ENCODE assay signal across 22 cellular contexts in genomic region chr1:169200319-169200718, GRCh38.
DNase-seq lines count a peak whose midpoint lies in the region; ATAC-seq, FAIRE-seq and TF ChIP-seq lines count a peak whose summit lies in the region.
"Had no signal": no experiment of that assay in that cellular context is flagged by ENCODE, and none has a peak within 500 bp of the region (broad histone marks: within the 10 kb centered on the region; RNA-seq: fewer than 3 reads in every experiment).

No MANE protein-coding gene starts in this region.

- dilution Hi-C loops in IMR-90 (cut with HindIII; ENCODE audit: low sequenced_read_pairs, unreplicated experiment), result no loop called here
- dilution Hi-C loops in keratinocyte (cut with MboI; ENCODE audit: extremely low pct_ligation_motif_present, low sequenced_read_pairs), result no loop called here

- H2AFZ ChIP-seq in IMR-90 (replicated peaks; ENCODE audit: low read length, poor library complexity) (no peak overlapping the region), keratinocyte (ENCODE audit: control insufficient read depth, low read length) (no peak overlapping the region)

- peak overlapping the region; percentile 31; the same call in 1 of the 3 replicates for H2BK15ac ChIP-seq in IMR-90 (ENCODE audit: low read depth, low read length)

- DNase-seq in IMR-90, result no peak
- DNase-seq in glutamatergic neuron, result no peak
- no peak for DNase-seq in keratinocyte (ENCODE audit: low read depth, low spot score)
- no peak for DNase-seq in SHP77 (lab: John Stamatoyannopoulos, UW)
- DNase-seq in G401 (ENCODE audit: low spot score), result no peak
- DNase-seq in left lung, result no peak
- DNase-seq: ACHN; BE2C; C1 segment of cervical spinal cord; CD4-positive, CD25-positive, alpha-beta regulatory T cell; CD8-positive, alpha-beta memory T cell; COR-L47; DMS 273 treated with DMSO at 0.1 percent for 48 hours; DMS53; DND-41; EL; GOT3; H7 had no signal

- TF ChIP-seq RAD21 in IMR-90 (IDR thresholded peaks at IDR 0.05; ENCODE audit: low read length), result no peak

- H3K9me1 ChIP-seq in IMR-90 (ENCODE audit: insufficient read depth, low read length) (peaks cover 6% of the 10 kb centered on the region; the same call in 1 of the 2 replicates), keratinocyte (ENCODE audit: control insufficient read depth, extremely low read depth, insufficient read depth, low read length) (no peaks in the 10 kb centered on the region)

- H3K36me3 Mint-ChIP-seq in glutamatergic neuron (ENCODE audit: unreplicated experiment), result no peaks in the 10 kb centered on the region

- H3K36me3 ChIP-seq in IMR-90 (ENCODE audit: control insufficient read depth, insufficient read depth, low read length) (no peaks in the 10 kb centered on the region), keratinocyte (ENCODE audit: control insufficient read depth in 2 of 2, extremely low read depth in 1 of 2, insufficient read depth in 2 of 2, low read length in 2 of 2) (no peaks in the 10 kb centered on the region), left lung (no peaks in the 10 kb centered on the region)
- H3K36me3 ChIP-seq: BE2C had no signal

- 0 out of 4 replicates have a peak, but pooled peaks cover 0 to 6% of the 10 kb centered on the region in 2 experiments for H3K79me1 ChIP-seq in IMR-90 (ENCODE audit: low read depth in 1 of 2, low read length in 2 of 2)

- TF ChIP-seq POLR2A in IMR-90 (IDR thresholded peaks at IDR 0.05; ENCODE audit: low read depth, low read length), result no peak

- H2BK5ac ChIP-seq in IMR-90 (ENCODE audit: low read depth, low read length, poor library complexity, severe bottlenecking), result peak overlapping the region; percentile 58

- H3K4ac ChIP-seq in IMR-90 (ENCODE audit: low read depth, low read length), result 0 out of 2 replicates have a peak overlapping the region, but pooled peaks have one; percentile 6

- no peak for TF ChIP-seq CTCF in IMR-90 (conservative IDR thresholded peaks at IDR 0.05; ENCODE audit: low read depth, low read length)
- no peak for TF ChIP-seq CTCF in glutamatergic neuron (IDR thresholded peaks at IDR 0.05; ENCODE audit: partially characterized antibody, unreplicated experiment)
- no peak for TF ChIP-seq CTCF in keratinocyte (optimal IDR thresholded peaks at IDR 0.05 in 1 of 3, IDR thresholded peaks at IDR 0.05 in 1 of 3, conservative IDR thresholded peaks at IDR 0.05 in 1 of 3; ENCODE audit: extremely low read depth in 1 of 3, insufficient read depth in 2 of 3, low read length in 3 of 3)
- TF ChIP-seq CTCF in left lung (IDR thresholded peaks at IDR 0.05), result no peak

- H3K27ac ChIP-seq in IMR-90 (ENCODE audit: insufficient read depth, low read length) (no peak overlapping the region), keratinocyte (ENCODE audit: control insufficient read depth, insufficient read depth, low read length) (peak overlapping the region; percentile 40), left lung (no peak overlapping the region)

- no peak for ATAC-seq in IMR-90 (ENCODE audit: low read depth)
- no peak for ATAC-seq in left lung
- ATAC-seq: HepG2 had no signal

- CTCF ChIA-PET in IMR-90 (lab: Yijun Ruan, JAX), result no interaction called here

- peak overlapping the region; percentile 2; the same call in 1 of the 2 replicates for H2AK5ac ChIP-seq in IMR-90 (ENCODE audit: low read depth, low read length)

- H3K4me2 ChIP-seq in IMR-90 (ENCODE audit: low read depth, low read length) (no peak overlapping the region), keratinocyte (ENCODE audit: control insufficient read depth, extremely low read depth, insufficient read depth, low read depth, low read length) (no peak overlapping the region)

- H3K9me3 ChIP-seq in IMR-90 (ENCODE audit: control insufficient read depth, insufficient read depth, low read length), result no peaks in the 10 kb centered on the region
- H3K9me3 ChIP-seq in keratinocyte (ENCODE audit: control insufficient read depth, low read depth, low read length), result no peaks in the 10 kb centered on the region
- H3K9me3 ChIP-seq in left lung, result peaks cover 0 to 2% of the 10 kb centered on the region in 2 donors
- H3K9me3 ChIP-seq: BE2C had no signal

- peak overlapping the region; percentile 7; the same call in 1 of the 2 replicates for H3K14ac ChIP-seq in IMR-90 (replicated peaks; ENCODE audit: low read depth, low read length)

- peaks cover 4% of the 10 kb centered on the region for H3K9me3 Mint-ChIP-seq in glutamatergic neuron (ENCODE audit: unreplicated experiment)

- no peak overlapping the region for H3K4me3 ChIP-seq in IMR-90 (ENCODE audit: insufficient read depth, low read depth, low read length)
- no peak overlapping the region for H3K4me3 ChIP-seq in keratinocyte (ENCODE audit: control insufficient read depth in 2 of 3, extremely low read depth in 1 of 3, insufficient read depth in 2 of 3, low read depth in 1 of 3, low read length in 3 of 3)
- no peak overlapping the region for H3K4me3 ChIP-seq in left lung

- peak overlapping the region; percentile 0; the same call in 1 of the 2 replicates for H3K18ac ChIP-seq in IMR-90 (ENCODE audit: low read depth, low read length)

- BruUV-seq in IMR-90 (replicated peaks; lab: Mats Ljungman, UMichigan), result no TSS peak

- no peak overlapping the region for H2AK9ac ChIP-seq in IMR-90 (replicated peaks; ENCODE audit: low read depth, low read length, poor library complexity)

- H4K20me1 ChIP-seq in IMR-90 (ENCODE audit: insufficient read depth, low read length) (no peaks in the 10 kb centered on the region), keratinocyte (ENCODE audit: control insufficient read depth, extremely low read depth, insufficient read depth, low read length) (no peaks in the 10 kb centered on the region)

- H2BK20ac ChIP-seq in IMR-90 (ENCODE audit: low read depth, low read length), result peak overlapping the region; percentile 50

- no peaks in the 10 kb centered on the region for H3K27me3 Mint-ChIP-seq in glutamatergic neuron (ENCODE audit: unreplicated experiment)
- H3K27me3 Mint-ChIP-seq: CD4-positive, CD25-positive, alpha-beta regulatory T cell had no signal

- no peaks in the 10 kb centered on the region for H3K27me3 ChIP-seq in IMR-90 (ENCODE audit: control insufficient read depth, insufficient read depth, low read length)
- no peaks in the 10 kb centered on the region for H3K27me3 ChIP-seq in keratinocyte (ENCODE audit: control insufficient read depth, extremely low read depth, insufficient read depth, low read length)
- no peaks in the 10 kb centered on the region for H3K27me3 ChIP-seq in left lung
- H3K27me3 ChIP-seq: BE2C had no signal

- H3K4me3 Mint-ChIP-seq in glutamatergic neuron (ENCODE audit: unreplicated experiment), result no peak overlapping the region
- H3K4me3 Mint-ChIP-seq: CD4-positive, CD25-positive, alpha-beta regulatory T cell; CD8-positive, alpha-beta memory T cell had no signal

- no peak overlapping the region for H3K56ac ChIP-seq in IMR-90 (ENCODE audit: extremely low read depth, insufficient read depth, low read length)

- peak overlapping the region; percentile 3 for H3K27ac Mint-ChIP-seq in glutamatergic neuron (ENCODE audit: unreplicated experiment)
- H3K27ac Mint-ChIP-seq: CD4-positive, CD25-positive, alpha-beta regulatory T cell; CD8-positive, alpha-beta memory T cell had no signal

- in situ Hi-C loops in IMR-90 (cut with MboI; ENCODE audit: low sequenced_read_pairs), result no loop called here
- in situ Hi-C loops in G401 (cut with HindIII; ENCODE audit: low sequenced_read_pairs), result no loop called here

- FAIRE-seq in keratinocyte (lab: Jason Lieb, UNC), result peak; percentile 29
- FAIRE-seq: A204.1, G401.6, GM12891, HepG2 had no signal

- H4K8ac ChIP-seq in IMR-90 (ENCODE audit: low read depth in 2 of 2, low read length in 2 of 2), result peak overlapping the region in 1 of 2 experiments; percentile 16; a peak in 1 of 4 replicates

- H3K4me1 ChIP-seq in IMR-90 (ENCODE audit: control insufficient read depth, insufficient read depth, low read length) (peaks cover 2% of the 10 kb centered on the region; the same call in 1 of the 2 replicates), keratinocyte (ENCODE audit: control insufficient read depth, extremely low read depth, insufficient read depth, low read length) (peaks cover 29% of the 10 kb centered on the region), left lung (no peaks in the 10 kb centered on the region)
- H3K4me1 ChIP-seq: BE2C had no signal

- no peak overlapping the region for H3K23ac ChIP-seq in IMR-90 (ENCODE audit: low read depth, low read length)

- H3K9ac ChIP-seq in IMR-90 (ENCODE audit: low read depth, low read length) (no peak overlapping the region), keratinocyte (ENCODE audit: control insufficient read depth, extremely low read depth, insufficient read depth, low read length) (no peak overlapping the region)

- H3K79me2 ChIP-seq in keratinocyte (ENCODE audit: control insufficient read depth, insufficient read depth, low read length), result no peaks in the 10 kb centered on the region

- intact Hi-C loops in IMR-90 (cut with micrococcal nuclease), result no loop called here
- intact Hi-C loops in left lung (cut with DNase I), result no loop called here

- peak overlapping the region; percentile 18; the same call in 1 of the 2 replicates for H4K91ac ChIP-seq in IMR-90 (ENCODE audit: insufficient read depth, low read depth, low read length)

- peaks cover 5% of the 10 kb centered on the region for H3K4me1 Mint-ChIP-seq in glutamatergic neuron (ENCODE audit: low read depth, unreplicated experiment)
- H3K4me1 Mint-ChIP-seq: CD8-positive, alpha-beta memory T cell had no signal

- POLR2A ChIA-PET in IMR-90 (lab: Charles Lee; ENCODE audit: unreplicated experiment), result no interaction called here

- peak overlapping the region; percentile 11; the same call in 1 of the 2 replicates for H2BK120ac ChIP-seq in IMR-90 (ENCODE audit: low read depth, low read length)

- H4K5ac ChIP-seq in IMR-90 (ENCODE audit: low read depth, low read length), result no peak overlapping the region

TF ChIP-seq in IMR-90, 13 proteins besides CTCF, POLR2A, EP300 and RAD21 (continues in another document):
- TF ChIP-seq NFE2L2 (IDR thresholded peaks at IDR 0.05; ENCODE audit: low read depth, low read length) (no peak), SMC3 (IDR thresholded peaks at IDR 0.05; ENCODE audit: low read depth, low read length) (no peak), RCOR1 (IDR thresholded peaks at IDR 0.05; ENCODE audit: insufficient replicate concordance, low read length) (no peak), CEBPB (IDR thresholded peaks at IDR 0.05; ENCODE audit: low read depth, low read length) (no peak), RFX5 (IDR thresholded peaks at IDR 0.05; ENCODE audit: low read depth, low read length) (no peak), FOS (IDR thresholded peaks at IDR 0.05; ENCODE audit: low read depth, low read length) (no peak), ELK1 (IDR thresholded peaks at IDR 0.05; ENCODE audit: borderline replicate concordance, low read depth, low read length) (no peak)
